ENCODE assay signal across 8 cellular contexts in the genomic region with DNA sequence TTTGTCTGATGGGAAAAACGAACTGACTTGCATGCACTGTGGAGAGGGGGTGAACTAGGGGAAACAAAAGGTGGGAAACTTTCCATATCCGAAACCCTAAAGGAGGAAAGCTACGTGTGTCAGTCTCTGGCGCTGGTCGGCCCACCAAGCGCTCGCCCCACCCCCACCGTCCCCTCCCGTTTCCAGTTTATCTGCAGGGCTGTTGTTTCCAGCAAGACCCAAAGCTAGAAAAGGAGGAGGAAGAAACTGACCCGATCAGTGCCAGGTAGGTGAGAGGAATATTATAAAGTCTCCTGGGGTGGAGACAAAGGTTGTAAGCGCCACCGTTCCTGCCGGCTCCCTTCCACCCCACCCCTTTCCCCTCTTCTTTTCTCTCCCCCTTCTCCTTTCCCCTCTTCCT. TPM values are rescaled to one million over a fixed set of nuclear protein-coding genes. Genes with fewer than 3 reads are reported as not detected.
DNase-seq lines count a peak whose midpoint lies in the region; ATAC-seq and TF ChIP-seq lines count a peak whose summit lies in the region.

No MANE protein-coding gene starts in this region.

- POLR2A ChIA-PET in A673 (lab: Charles Lee; ENCODE audit: low non-redundant PET) (no interaction called here), HEK293 (lab: Yijun Ruan, JAX) (interaction anchor here (0.5 to 1.9 kb wide), 6 partner anchors 14 to 107 kb away, joined by 3 to 12 read pairs (median 8); partner anchors contain the start of genes BEX3 and TCEAL7)

- CTCF ChIA-PET in A673 (lab: Charles Lee) (no interaction called here), HEK293 (lab: Yijun Ruan, JAX) (interaction anchor here (0.8 to 1.1 kb wide), 2 partner anchors 107 to 127 kb away, joined by 3 read pairs; no protein-coding TSS in a partner anchor)

- no peaks in the 10 kb centered on the region for H3K27me3 ChIP-seq in A673 (replicated peaks; ENCODE audit: insufficient read depth, low read depth, low read length, poor library complexity)

- H3K4me3 ChIP-seq in A673 (ENCODE audit: low read depth, low read length, poor library complexity, severe bottlenecking): peak overlapping the region; percentile 80
- H3K4me3 ChIP-seq in HEK293 (ENCODE audit: low read depth, low read length): peak overlapping the region; percentile 59
- peak overlapping the region; percentile 86 for H3K4me3 ChIP-seq in astrocyte of the cerebellum (ENCODE audit: low read depth, low read length)

- in situ Hi-C loops in astrocyte of the cerebellum (cut with HindIII; ENCODE audit: low sequenced_read_pairs): no loop called here

- no peak for ATAC-seq in stimulated activated effector memory CD8-positive, alpha-beta T cell treated with anti-CD3 and anti-CD28 coated beads, Interleukin-12 subunit alpha, Interleukin-12 subunit beta, amount 100 ng/mL, for 72 hours
- no peak for ATAC-seq in GM18498 (IDR thresholded peaks at IDR 0.05; ENCODE audit: unreplicated experiment)

- H3K4me1 ChIP-seq in A673 (ENCODE audit: insufficient read depth, low read length, poor library complexity, severe bottlenecking) (no peaks in the 10 kb centered on the region), HEK293 (ENCODE audit: control insufficient read depth, insufficient read depth, low read length) (no peaks in the 10 kb centered on the region)

- peaks cover 5% of the 10 kb centered on the region for H3K36me3 ChIP-seq in A673 (ENCODE audit: insufficient read depth, low read length, poor library complexity, severe bottlenecking)
- H3K36me3 ChIP-seq in HEK293 (ENCODE audit: control insufficient read depth in 2 of 2, insufficient read depth in 1 of 2, low read length in 2 of 2): peaks cover 0 to 8% of the 10 kb centered on the region in 2 experiments; a peak in 1 of 3 replicates

- DNase-seq in A673 (ENCODE audit: low spot score) (no peak), astrocyte of the cerebellum (ENCODE audit: low read depth) (no peak), iPS-NIHi11 (ENCODE audit: low spot score) (peak; percentile 14), NCI-H2196 (lab: John Stamatoyannopoulos, UW; ENCODE audit: unreplicated experiment) (no peak), SIG-M5 treated with dmso at 0.1 percent for 504 hours (lab: John Stamatoyannopoulos, UW; ENCODE audit: unreplicated experiment) (no peak)
- DNase-seq in stimulated activated effector memory CD8-positive, alpha-beta T cell treated with anti-CD3 and anti-CD28 coated beads, Interleukin-12 subunit alpha, Interleukin-12 subunit beta, amount 100 ng/mL, for 72 hours (ENCODE audit: low spot score in 2 of 2): no peak

- H3K9me3 ChIP-seq in A673 (ENCODE audit: low read depth, low read length, poor library complexity, severe bottlenecking) (no peaks in the 10 kb centered on the region), HEK293 (ENCODE audit: control insufficient read depth, insufficient read depth, low read depth, low read length) (no peaks in the 10 kb centered on the region)

- no peaks in the 10 kb centered on the region for H3K9me3 Mint-ChIP-seq in stimulated activated effector memory CD8-positive, alpha-beta T cell treated with anti-CD3 and anti-CD28 coated beads, Interleukin-12 subunit alpha, Interleukin-12 subunit beta, amount 100 ng/mL, for 72 hours

- BruUV-seq in A673 (replicated peaks; lab: Mats Ljungman, UMichigan): no TSS peak

- H3K36me3 Mint-ChIP-seq in stimulated activated effector memory CD8-positive, alpha-beta T cell treated with anti-CD3 and anti-CD28 coated beads, Interleukin-12 subunit alpha, Interleukin-12 subunit beta, amount 100 ng/mL, for 72 hours: no peaks in the 10 kb centered on the region

- H3K27ac Mint-ChIP-seq in stimulated activated effector memory CD8-positive, alpha-beta T cell treated with anti-CD3 and anti-CD28 coated beads, Interleukin-12 subunit alpha, Interleukin-12 subunit beta, amount 100 ng/mL, for 72 hours: no peak overlapping the region

- H3K27ac ChIP-seq in A673 (ENCODE audit: low read depth, low read length, poor library complexity, severe bottlenecking) (peak overlapping the region; percentile 83), HEK293 (ENCODE audit: extremely low read depth, low read depth, low read length) (peak overlapping the region; percentile 53)

- peak overlapping the region; percentile 64 for H3K4me3 Mint-ChIP-seq in stimulated activated effector memory CD8-positive, alpha-beta T cell treated with anti-CD3 and anti-CD28 coated beads, Interleukin-12 subunit alpha, Interleukin-12 subunit beta, amount 100 ng/mL, for 72 hours

- peaks cover 10% of the 10 kb centered on the region for H3K4me1 Mint-ChIP-seq in stimulated activated effector memory CD8-positive, alpha-beta T cell treated with anti-CD3 and anti-CD28 coated beads, Interleukin-12 subunit alpha, Interleukin-12 subunit beta, amount 100 ng/mL, for 72 hours

- TF ChIP-seq CTCF in A673 (conservative IDR thresholded peaks at IDR 0.05; ENCODE audit: low read depth, low read length): no peak
- no peak for TF ChIP-seq CTCF in HEK293 (tag by site-specific recombination; IDR thresholded peaks at IDR 0.05)
- no peak for TF ChIP-seq CTCF in astrocyte of the cerebellum (IDR thresholded peaks at IDR 0.05; ENCODE audit: low read depth, low read length, missing control alignments)

- intact Hi-C loops in A673 (cut with micrococcal nuclease; ENCODE audit: unreplicated experiment): no loop called here

TF ChIP-seq in HEK293, 187 proteins besides CTCF, POLR2A, EP300 and RAD21:
- TF ChIP-seq SETDB1 (IDR thresholded peaks at IDR 0.05; ENCODE audit: insufficient read length, low read length): no peak
- 0 out of 2 replicates have a peak, but pooled peaks have one; percentile 24 for TF ChIP-seq ZNF341 (tag by site-specific recombination; IDR thresholded peaks at IDR 0.05; ENCODE audit: low read depth)
- peak; percentile 61; the same call in 1 of the 2 replicates for TF ChIP-seq ZNF335 (tag by site-specific recombination; conservative IDR thresholded peaks at IDR 0.05)
TF ChIP-seq in HEK293: peak in this region for 2.

RNA-seq across cellular contexts. Expression of gene TCEAL9, which starts 0.6 kb away (rescaled TPM):
- 48.6 and 49.7 TPM in 2 replicates for total RNA-seq in A673 (2021)

RNA-seq across cellular contexts. Expression of gene BEX3, which starts 19.4 kb away (rescaled TPM):
- total RNA-seq in A673 (2021): 254 and 297 TPM in 2 replicates

RNA-seq across cellular contexts. Expression of gene TCEAL7, which starts 26.9 kb away (rescaled TPM):
- total RNA-seq in A673 (2021): not detected in 2 replicates

RNA-seq across cellular contexts. Expression of gene BEX2, which starts 46.1 kb away (rescaled TPM):
- 49.4 and 51.4 TPM in 2 replicates for total RNA-seq in A673 (2021)
